ENCODE assay signal across 18 cellular contexts in genomic region chr14:91987192-91987591, GRCh38.
"Had no signal": no experiment of that assay in that cellular context is flagged by ENCODE, and none has a peak within 500 bp of the region (broad histone marks: within the 10 kb centered on the region; RNA-seq: fewer than 3 reads in every experiment).

No MANE protein-coding gene starts in this region.

- FAIRE-seq: keratinocyte, small intestine had no signal

- H3K27me3 Mint-ChIP-seq: naive thymus-derived CD8-positive, alpha-beta T cell had no signal

- H3K4me1 ChIP-seq: colonic mucosa had no signal

- H3K9me3 Mint-ChIP-seq: naive thymus-derived CD8-positive, alpha-beta T cell; neural crest cell had no signal

- ATAC-seq: gastroesophageal sphincter; left colon; mucosa of descending colon; naive thymus-derived CD8-positive, alpha-beta T cell; upper lobe of right lung had no signal

- H3K27me3 ChIP-seq: colonic mucosa, esophagus squamous epithelium, gastroesophageal sphincter, tibial nerve, upper lobe of right lung, vagina had no signal

- DNase-seq: colonic mucosa; dermis blood vessel endothelial cell; esophagus squamous epithelium; foreskin fibroblast; glutamatergic neuron; left colon; mucosa of descending colon; naive thymus-derived CD8-positive, alpha-beta T cell; posterior cingulate gyrus; small intestine; stimulated activated CD4-positive, alpha-beta T cell treated with anti-CD3 and anti-CD28 coated beads, Interleukin-12 subunit alpha, Interleukin-12 subunit beta, amount 100 ng/mL, for 4 hours; stimulated activated naive CD4-positive, alpha-beta T cell treated with Interleukin-2 at 50 U/mL for 16 hours; upper lobe of right lung had no signal

- H3K4me3 Mint-ChIP-seq: naive thymus-derived CD8-positive, alpha-beta T cell; neural crest cell had no signal

- H3K9me3 ChIP-seq: colonic mucosa, esophagus squamous epithelium, gastroesophageal sphincter, mucosa of descending colon, tibial nerve, upper lobe of right lung, vagina had no signal

- H3K4me3 ChIP-seq: colonic mucosa, esophagus squamous epithelium, gastroesophageal sphincter, mucosa of descending colon, tibial nerve, upper lobe of right lung, vagina had no signal

- H3K4me1 Mint-ChIP-seq: neural crest cell had no signal

- H3K27ac ChIP-seq: colonic mucosa, esophagus squamous epithelium, gastroesophageal sphincter, tibial nerve, upper lobe of right lung, vagina had no signal
